In the genomic region with DNA sequence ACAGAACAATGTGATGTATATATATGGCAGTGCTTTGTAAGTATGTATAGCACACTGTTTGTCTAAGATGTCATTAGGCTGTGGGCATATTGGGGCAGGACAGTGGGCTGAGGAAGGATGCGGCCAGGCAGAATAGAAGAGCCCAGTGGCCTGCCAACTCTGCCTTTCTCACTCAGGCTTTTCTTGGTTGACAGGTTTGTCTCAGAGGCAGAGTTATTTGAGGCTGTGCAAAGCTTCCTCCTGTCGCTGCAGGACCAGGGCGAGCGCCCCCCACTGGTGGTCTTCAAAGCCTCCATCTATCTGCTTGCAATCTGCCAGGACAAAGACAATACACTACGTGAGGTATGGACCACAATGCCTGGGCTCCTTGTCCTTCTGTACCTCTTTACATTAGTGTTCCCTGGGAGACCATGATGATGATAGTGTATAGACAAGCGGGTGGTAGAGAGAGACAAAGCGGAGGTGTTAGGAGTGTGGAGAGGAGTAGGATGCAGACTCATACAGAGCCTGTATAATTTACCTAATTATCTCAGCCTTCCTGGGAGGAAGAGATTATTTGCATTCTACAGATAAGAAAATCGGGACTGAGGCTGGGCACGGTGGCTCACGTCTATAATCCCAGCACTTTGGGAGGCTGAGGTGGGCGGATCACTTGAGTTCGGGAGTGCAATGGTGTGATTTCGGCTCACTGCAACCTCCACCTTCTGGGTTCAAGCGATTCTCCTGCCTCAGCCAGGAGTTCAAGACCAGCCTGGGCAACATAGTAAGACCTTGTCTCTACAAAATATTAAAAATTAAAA, we compare ENCODE assay signal across 8 cellular contexts. TPM values are rescaled to one million over a fixed set of nuclear protein-coding genes. Genes with fewer than 3 reads are reported as not detected.
DNase-seq lines count a peak whose midpoint lies in the region; ATAC-seq, FAIRE-seq and TF ChIP-seq lines count a peak whose summit lies in the region.

No MANE protein-coding gene starts in this region.

- H3K9me3 Mint-ChIP-seq in progenitor cell of endocrine pancreas (ENCODE audit: low read depth) = no peaks in the 10 kb centered on the region

- peak; percentile 88 for FAIRE-seq in GM12892 (lab: Jason Lieb, UNC)

- no peaks in the 10 kb centered on the region for H3K79me2 ChIP-seq in PC-3 (ENCODE audit: low read length)

- H4K20me1 ChIP-seq in PC-3 (ENCODE audit: low read length) = no peaks in the 10 kb centered on the region

- no peaks in the 10 kb centered on the region for H3K9me3 ChIP-seq in PC-3 (ENCODE audit: low read length)

- ATAC-seq in PC-3 (no peak), GM21529 (IDR thresholded peaks at IDR 0.05; ENCODE audit: unreplicated experiment) (no peak), HG02798 (IDR thresholded peaks at IDR 0.05; ENCODE audit: poor library complexity, unreplicated experiment) (no peak)

- H3K27me3 ChIP-seq in PC-3 (ENCODE audit: low read length) = no peaks in the 10 kb centered on the region

- H3K27ac ChIP-seq in 22Rv1 (no peak overlapping the region), PC-3 (ENCODE audit: low read length) (no peak overlapping the region)

- no TSS peak for BruUV-seq in PC-3 (replicated peaks; lab: Mats Ljungman, UMichigan)

- H3K4me2 ChIP-seq in PC-3 (ENCODE audit: low read length) = no peak overlapping the region

- POLR2A ChIA-PET in PC-3 (lab: Charles Lee; ENCODE audit: unreplicated experiment) = no interaction called here

- H3K27ac Mint-ChIP-seq in progenitor cell of endocrine pancreas = no peak overlapping the region

- H3K36me3 Mint-ChIP-seq in progenitor cell of endocrine pancreas (ENCODE audit: insufficient read depth) = no peaks in the 10 kb centered on the region

- H3K27me3 Mint-ChIP-seq in progenitor cell of endocrine pancreas = peaks cover 5% of the 10 kb centered on the region

- no peak for DNase-seq in GM12892 (ENCODE audit: insufficient read length)
- peak; percentile 5 for DNase-seq in PC-3
- DNase-seq in dermis blood vessel endothelial cell = peak; percentile 49
- DNase-seq in progenitor cell of endocrine pancreas (ENCODE audit: low spot score, unreplicated experiment) = peak; percentile 12
- no peak for DNase-seq in DMS79 treated with DMSO at 0.1 percent for 48 hours (lab: John Stamatoyannopoulos, UW)

- no peaks in the 10 kb centered on the region for H3K4me1 ChIP-seq in PC-3 (ENCODE audit: insufficient read depth, low read length)

- no peaks in the 10 kb centered on the region for H3K36me3 ChIP-seq in PC-3 (ENCODE audit: low read depth, low read length)

- no peak overlapping the region for H3K4me3 ChIP-seq in PC-3 (ENCODE audit: low read length)

- CTCF ChIA-PET in PC-3 (lab: Charles Lee) = no interaction called here

- H3K4me3 Mint-ChIP-seq in progenitor cell of endocrine pancreas (ENCODE audit: low read depth) = no peak overlapping the region

- H3K4me1 Mint-ChIP-seq in progenitor cell of endocrine pancreas (ENCODE audit: low read depth) = no peaks in the 10 kb centered on the region

- peak; percentile 79 for TF ChIP-seq CTCF in 22Rv1 (IDR thresholded peaks at IDR 0.05)
- peak; percentile 44 for TF ChIP-seq CTCF in PC-3 (conservative IDR thresholded peaks at IDR 0.05; ENCODE audit: low read depth, low read length)
- TF ChIP-seq CTCF in progenitor cell of endocrine pancreas (IDR thresholded peaks at IDR 0.05; ENCODE audit: unreplicated experiment) = peak; percentile 64

- no peak for TF ChIP-seq POLR2A in GM12892 (IDR thresholded peaks at IDR 0.05; ENCODE audit: low read depth, low read length)

- H3K9ac ChIP-seq in PC-3 (ENCODE audit: low read length) = no peak overlapping the region

- H3F3A ChIP-seq in PC-3 (ENCODE audit: low read length, unreplicated experiment) = no peaks in the 10 kb centered on the region

- H2AFZ ChIP-seq in PC-3 (ENCODE audit: low read length) = no peak overlapping the region

- H3K9me2 ChIP-seq in PC-3 (replicated peaks; ENCODE audit: low read length) = no peaks in the 10 kb centered on the region

- intact Hi-C loops in PC-3 (cut with micrococcal nuclease) = no loop called here

RNA-seq across cellular contexts. Expression of a gene that starts 37.3 kb away (rescaled TPM):
- polyA plus RNA-seq in GM12892 (2012; ENCODE audit: missing spikeins) = 6.9 TPM
- total RNA-seq in PC-3 (2014; rRNA removed) (7.9 and 17.6 TPM in 2 replicates), dermis blood vessel endothelial cell (6.1 and 6.3 TPM in 2 replicates), progenitor cell of endocrine pancreas (23.3 and 24.2 TPM in 2 replicates)

Comparison
In these comparisons a context has a peak if more than half of its experiments do, and no peak if none do; other contexts are left out.
1. DNase-seq: peak in PC-3 (single experiment), dermis blood vessel endothelial cell (single experiment) and progenitor cell of endocrine pancreas (single experiment); none in GM12892 (single experiment) and DMS79 treated with DMSO at 0.1 percent for 48 hours (single experiment).
2. Peak in every context shown above with its lines, with median percentiles within 50 percentile points of each other: CTCF ChIP-seq.